Comparison of ENCODE assay signal across 8 cellular contexts in the genomic region with DNA sequence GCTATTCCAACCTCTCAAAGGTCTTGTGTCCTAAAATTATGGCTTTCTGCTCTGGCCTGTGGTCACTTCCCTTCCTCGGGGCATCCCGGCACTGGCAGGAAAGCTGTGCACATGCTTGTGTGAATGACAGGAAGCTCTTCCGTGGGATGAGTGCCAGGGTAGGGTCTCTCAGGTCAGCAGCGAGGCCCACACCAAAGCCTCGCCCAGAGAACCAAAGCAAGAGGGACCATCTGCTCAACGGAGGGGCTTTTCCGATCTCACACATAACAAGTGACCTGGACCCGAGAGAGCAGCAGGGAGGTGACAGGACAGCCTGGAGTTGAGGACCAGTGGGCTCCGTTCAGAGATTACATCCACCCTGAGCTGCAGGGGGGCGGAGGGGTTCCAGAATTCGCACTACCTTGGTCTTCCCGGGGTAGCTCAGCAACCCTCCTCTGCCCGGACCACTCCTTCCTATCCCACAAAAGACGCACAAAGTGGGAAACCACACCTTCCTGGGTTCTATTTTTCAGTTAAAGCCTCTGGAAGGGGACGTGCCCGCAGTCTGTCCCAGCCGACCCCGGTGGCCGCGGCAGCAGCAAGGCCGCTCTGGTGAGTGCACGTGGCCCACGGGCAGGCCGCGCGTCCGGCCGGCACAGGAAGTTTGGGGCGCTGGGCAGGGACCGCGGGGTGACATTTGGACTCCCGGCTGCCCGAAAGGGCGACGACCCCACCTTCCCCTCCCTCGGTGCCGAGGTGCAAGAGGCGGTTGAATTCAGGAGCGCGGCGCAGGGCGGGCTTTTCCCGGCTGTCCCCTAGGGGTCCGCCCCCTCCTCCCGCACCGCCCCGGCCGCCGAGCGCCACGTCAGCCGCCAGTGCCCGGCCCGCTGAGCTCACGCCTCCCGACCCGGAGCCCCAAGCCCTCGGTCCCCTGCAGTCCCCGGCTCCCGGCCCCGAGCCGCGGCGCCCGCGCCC. TPM values are rescaled to one million over a fixed set of nuclear protein-coding genes. Genes with fewer than 3 reads are reported as not detected.
DNase-seq lines count a peak whose midpoint lies in the region; ATAC-seq, FAIRE-seq and TF ChIP-seq lines count a peak whose summit lies in the region.

No MANE protein-coding gene starts in this region.

- no peak for TF ChIP-seq CTCF in foreskin keratinocyte (conservative IDR thresholded peaks at IDR 0.05)

- ATAC-seq in HG02763 (IDR thresholded peaks at IDR 0.05; ENCODE audit: unreplicated experiment): peak; percentile 41
- peak; percentile 47 to 55 for ATAC-seq in activated T-cell treated with anti-CD3 and anti-CD28 coated beads, Interleukin-2, amount 50 U/mL, for 72 hours (replicated peaks in 1 of 2)
- peak; percentile 56 for ATAC-seq in foreskin keratinocyte

- no peak overlapping the region for H3K27ac Mint-ChIP-seq in activated T-cell treated with anti-CD3 and anti-CD28 coated beads, Interleukin-2, amount 50 U/mL, for 72 hours

- FAIRE-seq in urothelium cell line (lab: Jason Lieb, UNC): no peak

- peak overlapping the region; percentile 65 for H3K4me3 ChIP-seq in neuron (ENCODE audit: low read length)

- H2AFZ ChIP-seq in neuron (ENCODE audit: low read depth, low read length): peak overlapping the region; percentile 36

- peaks cover 20% of the 10 kb centered on the region for H3K4me1 Mint-ChIP-seq in activated T-cell treated with anti-CD3 and anti-CD28 coated beads, Interleukin-2, amount 50 U/mL, for 72 hours (ENCODE audit: low read depth)

- H3K4me3 Mint-ChIP-seq in activated T-cell treated with anti-CD3 and anti-CD28 coated beads, Interleukin-2, amount 50 U/mL, for 72 hours: peak overlapping the region; percentile 87 to 89

- peaks cover 1% of the 10 kb centered on the region for H3K36me3 ChIP-seq in neuron (ENCODE audit: insufficient read depth, low read length)

- H3K9me3 Mint-ChIP-seq in activated T-cell treated with anti-CD3 and anti-CD28 coated beads, Interleukin-2, amount 50 U/mL, for 72 hours: no peaks in the 10 kb centered on the region

- no peaks in the 10 kb centered on the region for H3K27me3 Mint-ChIP-seq in activated T-cell treated with anti-CD3 and anti-CD28 coated beads, Interleukin-2, amount 50 U/mL, for 72 hours (ENCODE audit: low read depth)

- H3K9me3 ChIP-seq in neuron (ENCODE audit: low read length): no peaks in the 10 kb centered on the region

- peaks cover 5 to 6% of the 10 kb centered on the region in 2 donors for H3K36me3 Mint-ChIP-seq in activated T-cell treated with anti-CD3 and anti-CD28 coated beads, Interleukin-2, amount 50 U/mL, for 72 hours (ENCODE audit: insufficient read depth in 2 of 2)

- peaks cover 27% of the 10 kb centered on the region for H3K27me3 ChIP-seq in foreskin keratinocyte
- peaks cover 22% of the 10 kb centered on the region for H3K27me3 ChIP-seq in neuron (ENCODE audit: insufficient read depth, low read length)

- H3K27ac ChIP-seq in foreskin keratinocyte: peak overlapping the region; percentile 45

- DNase-seq in NOMO-1 (lab: John Stamatoyannopoulos, UW; ENCODE audit: unreplicated experiment in 2 of 2) (peak; percentile 19 to 26), NOMO-1 treated with dmso at 0.1 percent for 144 hours (lab: John Stamatoyannopoulos, UW; ENCODE audit: unreplicated experiment) (no peak), NCI-H526 treated with DMSO at 0.1 percent for 48 hours (lab: John Stamatoyannopoulos, UW) (peak; percentile 31), foreskin keratinocyte (peak in 1 of 2 donors; percentile 23), urothelium cell line (ENCODE audit: low spot score) (peak; percentile 71)
- DNase-seq in activated T-cell treated with anti-CD3 and anti-CD28 coated beads, Interleukin-2, amount 50 U/mL, for 72 hours: peak; percentile 55 to 56

- H3K4me1 ChIP-seq in foreskin keratinocyte (no peaks in the 10 kb centered on the region), neuron (ENCODE audit: insufficient read depth, low read length) (peaks cover 8% of the 10 kb centered on the region)

RNA-seq across cellular contexts. Expression of gene TXNDC5, which starts 1.0 kb away (rescaled TPM):
- 10 to 100 TPM; 40.3 to 42.0 TPM for total RNA-seq in activated T-cell treated with anti-CD3 and anti-CD28 coated beads, Interleukin-2, amount 50 U/mL, for 72 hours
- 157 and 159 TPM in 2 replicates for total RNA-seq in foreskin keratinocyte
- 94.9 and 110 TPM in 2 replicates for polyA plus RNA-seq in foreskin keratinocyte
